Comparison of ENCODE assay signal across 8 cellular contexts in genomic region chr6:142845624-142846458, GRCh38.
DNase-seq lines count a peak whose midpoint lies in the region; ATAC-seq and TF ChIP-seq lines count a peak whose summit lies in the region.

No MANE protein-coding gene starts in this region.

- TF ChIP-seq CTCF in VCaP (conservative IDR thresholded peaks at IDR 0.05) = no peak

- DNase-seq in DMS153 treated with DMSO at 0.1 percent for 48 hours (lab: John Stamatoyannopoulos, UW; ENCODE audit: unreplicated experiment) (peak; percentile 32), LoVo (ENCODE audit: low spot score) (peak; percentile 91), dedifferentiated amniotic fluid mesenchymal stem cell (ENCODE audit: extremely low spot score) (peak; percentile 65), left lobe of liver (ENCODE audit: low spot score) (peak; percentile 97)
- DNase-seq in stimulated activated CD4-positive, alpha-beta T cell treated with anti-CD3 and anti-CD28 coated beads, Interleukin-4, amount 100 ng/mL, for 1 hour = peak; percentile 41

- ATAC-seq in left lobe of liver (peak; percentile 92), GM19328 (IDR thresholded peaks at IDR 0.05; ENCODE audit: unreplicated experiment) (no peak), GM18517 (IDR thresholded peaks at IDR 0.05; ENCODE audit: unreplicated experiment) (no peak)

- H3K27ac ChIP-seq in VCaP = peak overlapping the region; percentile 90

Comparison
In these comparisons a context has a peak if more than half of its experiments do, and no peak if none do; other contexts are left out.
1. DNase-seq: peak in every context shown above with its lines; median percentile 97 in left lobe of liver; 91 in LoVo; 65 in dedifferentiated amniotic fluid mesenchymal stem cell; 41 in stimulated activated CD4-positive, alpha-beta T cell treated with anti-CD3 and anti-CD28 coated beads, Interleukin-4, amount 100 ng/mL, for 1 hour; 32 in DMS153 treated with DMSO at 0.1 percent for 48 hours.